14 cellular contexts compared by ENCODE assay signal in genomic region chr3:85939026-85939616, GRCh38.
DNase-seq lines count a peak whose midpoint lies in the region; ATAC-seq and TF ChIP-seq lines count a peak whose summit lies in the region.
"Had no signal": no experiment of that assay in that cellular context is flagged by ENCODE, and none has a peak within 500 bp of the region (broad histone marks: within the 10 kb centered on the region; RNA-seq: fewer than 3 reads in every experiment).

No MANE protein-coding gene starts in this region.

- peaks cover 40% of the 10 kb centered on the region for H3K4me1 ChIP-seq in GM23338 (ENCODE audit: insufficient read depth)
- peaks cover 2 to 3% of the 10 kb centered on the region in 2 donors for H3K4me1 ChIP-seq in neuronal stem cell (ENCODE audit: control insufficient read depth in 2 of 2, insufficient read depth in 1 of 2, low read depth in 1 of 2, low read length in 2 of 2)
- H3K4me1 ChIP-seq: uterus had no signal

- H2AFZ ChIP-seq in GM23338 (no peak overlapping the region), neuronal stem cell (ENCODE audit: low read length) (peak overlapping the region; percentile 27)

- H3K23ac ChIP-seq in neuronal stem cell (ENCODE audit: low read depth, low read length, poor library complexity) = no peak overlapping the region

- no CpG with 5 or more reads among the region's 5 CpGs for WGBS in neuronal stem cell (ENCODE audit: extremely low coverage in 2 of 2, insufficient read length in 2 of 2, insufficient replicate concordance in 1 of 2), 2 donors

- H2BK120ac ChIP-seq in neuronal stem cell (ENCODE audit: low read depth, low read length) = no peak overlapping the region

- H3K4me3 ChIP-seq in GM23338 = no peak overlapping the region
- peak overlapping the region in 29 of 59 donors; percentile 7 to 54 (median 25) for H3K4me3 ChIP-seq in dorsolateral prefrontal cortex
- H3K4me3 ChIP-seq in neuronal stem cell (ENCODE audit: low read length in 2 of 2) = no peak overlapping the region
- H3K4me3 ChIP-seq: uterus had no signal

- H3K79me2 ChIP-seq in GM23338 (replicated peaks; ENCODE audit: insufficient read depth) = no peaks in the 10 kb centered on the region

- no peak overlapping the region for H3K18ac ChIP-seq in neuronal stem cell (ENCODE audit: low read length)

- no peaks in the 10 kb centered on the region for H3K36me3 ChIP-seq in GM23338 (ENCODE audit: insufficient read depth)
- H3K36me3 ChIP-seq in neuronal stem cell (replicated peaks in 1 of 2; ENCODE audit: control insufficient read depth in 2 of 2, insufficient read depth in 2 of 2, low read length in 2 of 2) = no peaks in the 10 kb centered on the region
- H3K36me3 ChIP-seq: uterus had no signal

- H3K27ac Mint-ChIP-seq in GM23338 (peak overlapping the region; percentile 92), immature natural killer cell (no peak overlapping the region)
- H3K27ac Mint-ChIP-seq: activated naive CD4-positive, alpha-beta T cell treated with anti-CD3 and anti-CD28 coated beads, Interleukin-2, amount 50 U/mL, for 72 hours; CD4-positive, alpha-beta memory T cell; T-helper 1 cell treated with Interleukin-12 subunit alpha and Interleukin-12 subunit beta and Interleukin-4 antibody, amounts not matched to agents 30 μg/mL and 1 μg/mL, for 36 hours had no signal

- H3K36me3 Mint-ChIP-seq in GM23338 (ENCODE audit: low read depth) (peaks cover 4% of the 10 kb centered on the region; the same call in 1 of the 3 replicates), immature natural killer cell (no peaks in the 10 kb centered on the region)
- H3K36me3 Mint-ChIP-seq: activated naive CD4-positive, alpha-beta T cell treated with anti-CD3 and anti-CD28 coated beads, Interleukin-2, amount 50 U/mL, for 72 hours; CD4-positive, alpha-beta memory T cell had no signal

- H3K9me3 Mint-ChIP-seq in GM23338 (peaks cover 6% of the 10 kb centered on the region; the same call in 2 of the 3 replicates), immature natural killer cell (peaks cover 6 to 31% (median 18%) of the 10 kb centered on the region in 6 donors)

- H3K27me3 ChIP-seq in GM23338 (ENCODE audit: insufficient read depth) (no peaks in the 10 kb centered on the region), dorsolateral prefrontal cortex (no peaks in the 10 kb centered on the region), neuronal stem cell (ENCODE audit: control insufficient read depth in 3 of 3, insufficient read depth in 3 of 3, low read depth in 1 of 3, low read length in 3 of 3) (no peaks in the 10 kb centered on the region)

- TF ChIP-seq CTCF in GM23338 (conservative IDR thresholded peaks at IDR 0.05; ENCODE audit: low read depth in 2 of 2) (no peak), dorsolateral prefrontal cortex (IDR thresholded peaks at IDR 0.05 in 54 of 56, conservative IDR thresholded peaks at IDR 0.05 in 2 of 56; ENCODE audit: low read depth in 1 of 56, partially characterized antibody in 56 of 56) (no peak)

- H4K91ac ChIP-seq in neuronal stem cell (ENCODE audit: low read depth, low read length, poor library complexity) = no peak overlapping the region

- no peak overlapping the region for H4K8ac ChIP-seq in neuronal stem cell (ENCODE audit: low read depth, low read length)

- H3K4me1 Mint-ChIP-seq in GM23338 (peaks cover 24% of the 10 kb centered on the region), immature natural killer cell (no peaks in the 10 kb centered on the region)
- H3K4me1 Mint-ChIP-seq: CD4-positive, alpha-beta memory T cell had no signal

- H3K4ac ChIP-seq in neuronal stem cell (ENCODE audit: low read length) = no peak overlapping the region

- H3K79me1 ChIP-seq in neuronal stem cell (ENCODE audit: low read depth, low read length) = no peaks in the 10 kb centered on the region

- no peaks in the 10 kb centered on the region for H3K9me2 ChIP-seq in GM23338 (ENCODE audit: insufficient read depth)

- ATAC-seq in GM23338 = no peak; the same call in 1 of the 3 replicates
- no peak for ATAC-seq in HG03097 (IDR thresholded peaks at IDR 0.05; ENCODE audit: low FRiP score, unreplicated experiment)
- ATAC-seq in HG03442 (IDR thresholded peaks at IDR 0.05; ENCODE audit: unreplicated experiment) = no peak
- ATAC-seq: activated naive CD4-positive, alpha-beta T cell treated with anti-CD3 and anti-CD28 coated beads, Interleukin-2, amount 50 U/mL, for 72 hours; HCT116 had no signal

- no peak overlapping the region for H2BK5ac ChIP-seq in neuronal stem cell (ENCODE audit: low read length)

- H3K4me3 Mint-ChIP-seq in GM23338 (no peak overlapping the region), immature natural killer cell (no peak overlapping the region)
- H3K4me3 Mint-ChIP-seq: CD4-positive, alpha-beta memory T cell; T-helper 1 cell treated with Interleukin-12 subunit alpha and Interleukin-12 subunit beta and Interleukin-4 antibody, amounts not matched to agents 30 μg/mL and 1 μg/mL, for 36 hours had no signal

- no peak for DNase-seq in GM23338 (ENCODE audit: low spot score)
- peak; percentile 35 for DNase-seq in NCI-H2196 treated with DMSO at 0.1 percent for 48 hours (lab: John Stamatoyannopoulos, UW; ENCODE audit: unreplicated experiment)
- DNase-seq in dorsolateral prefrontal cortex = peak in 3 of 10 donors; percentile 11 to 57 (median 50)
- no peak for DNase-seq in neuronal stem cell (ENCODE audit: low spot score)
- no peak for DNase-seq in NK-92 treated with Interleukin-12 subunit alpha and Interleukin-12 subunit beta, amount 100 ng/mL, for 24 hours (lab: John Stamatoyannopoulos, UW)
- no peak for DNase-seq in immature natural killer cell
- DNase-seq: CD4-positive, alpha-beta memory T cell; stimulated activated CD8-positive, alpha-beta memory T cell treated with anti-CD3 and anti-CD28 coated beads, Interleukin-4, amount 100 ng/mL, for 48 hours; uterus had no signal

- peak overlapping the region; percentile 29; the same call in 1 of the 2 replicates for H3K4me2 ChIP-seq in GM23338
- H3K4me2 ChIP-seq in neuronal stem cell (ENCODE audit: insufficient read depth, low read length, poor library complexity, severe bottlenecking) = no peak overlapping the region

- no peak overlapping the region for H3K14ac ChIP-seq in neuronal stem cell (ENCODE audit: low read length)

- H3K9ac ChIP-seq in neuronal stem cell (ENCODE audit: low read depth, low read length, poor library complexity) = no peak overlapping the region

- no peaks in the 10 kb centered on the region for H3K27me3 Mint-ChIP-seq in GM23338 (ENCODE audit: insufficient read depth, low read depth, poor library complexity)
- H3K27me3 Mint-ChIP-seq in immature natural killer cell (ENCODE audit: low read depth in 3 of 3) = no peaks in the 10 kb centered on the region
- H3K27me3 Mint-ChIP-seq: CD4-positive, alpha-beta memory T cell had no signal

- H2BK15ac ChIP-seq in neuronal stem cell (ENCODE audit: low read length) = no peak overlapping the region

- intact Hi-C loops in dorsolateral prefrontal cortex (cut with DNase I) = no loop called here

- H2AK5ac ChIP-seq in neuronal stem cell (ENCODE audit: low read depth, low read length) = no peak overlapping the region

- no peaks in the 10 kb centered on the region for H3K9me3 ChIP-seq in neuronal stem cell (replicated peaks in 1 of 2; ENCODE audit: control insufficient read depth in 2 of 2, insufficient read depth in 1 of 2, low read depth in 1 of 2, low read length in 2 of 2)
- H3K9me3 ChIP-seq: uterus had no signal

- H4K20me1 ChIP-seq in GM23338 (replicated peaks; ENCODE audit: insufficient read depth) = no peaks in the 10 kb centered on the region

- no peak overlapping the region for H3K27ac ChIP-seq in GM23338 (ENCODE audit: low read depth)
- peak overlapping the region in 50 of 59 donors; percentile 7 to 82 (median 55) for H3K27ac ChIP-seq in dorsolateral prefrontal cortex
- no peak overlapping the region for H3K27ac ChIP-seq in neuronal stem cell (replicated peaks; ENCODE audit: low read length)
- H3K27ac ChIP-seq: uterus had no signal

- no peak overlapping the region for H2BK12ac ChIP-seq in neuronal stem cell (ENCODE audit: low read length)

- H3F3A ChIP-seq in GM23338 (replicated peaks; ENCODE audit: low read depth) = no peaks in the 10 kb centered on the region

TF ChIP-seq in GM23338, 12 proteins besides CTCF, POLR2A, EP300 and RAD21 (continues in another document):
- TF ChIP-seq JUNB (IDR thresholded peaks at IDR 0.05; ENCODE audit: unreplicated experiment) (no peak), NANOG (IDR thresholded peaks at IDR 0.05; ENCODE audit: borderline replicate concordance) (no peak), ZNF331 (CRISPR knock-in tag; IDR thresholded peaks at IDR 0.05; ENCODE audit: low read depth) (no peak), CREB1 (CRISPR knock-in tag; IDR thresholded peaks at IDR 0.05; ENCODE audit: low read depth) (no peak), POLR2AphosphoS5 (IDR thresholded peaks at IDR 0.05; ENCODE audit: low read depth) (no peak), ZNF114 (CRISPR knock-in tag; IDR thresholded peaks at IDR 0.05) (no peak), EZH2phosphoT487 (IDR thresholded peaks at IDR 0.05; ENCODE audit: unreplicated experiment) (no peak), REST (IDR thresholded peaks at IDR 0.05; ENCODE audit: unreplicated experiment) (no peak), EZH2 (IDR thresholded peaks at IDR 0.05; ENCODE audit: low read depth, unreplicated experiment) (no peak)

Comparison
In these comparisons a context has a peak if more than half of its experiments do, and no peak if none do; other contexts are left out.
1. H3K27ac ChIP-seq: peak in dorsolateral prefrontal cortex (50 of 59); none in GM23338 (single experiment) and neuronal stem cell (single experiment).